Comparison of ENCODE assay signal across 22 cellular contexts in genomic region chr20:57460781-57461465, GRCh38.
"Had no signal": no experiment of that assay in that cellular context is flagged by ENCODE, and none has a peak within 500 bp of the region (broad histone marks: within the 10 kb centered on the region; RNA-seq: fewer than 3 reads in every experiment).

No MANE protein-coding gene starts in this region.

- H3K27me3 ChIP-seq: adrenal gland, esophagus muscularis mucosa, gastroesophageal sphincter, transverse colon, vagina had no signal

- DNase-seq: activated CD4-positive, alpha-beta T cell treated with anti-CD3 and anti-CD28 coated beads, Interleukin-2, amount 10 ng/mL, durations not matched to agents 7 days and 5 days; activated CD8-positive, alpha-beta memory T cell treated with anti-CD3 and anti-CD28 coated beads for 24 hours; activated CD8-positive, alpha-beta memory T cell treated with anti-CD3 and anti-CD28 coated beads, Interleukin-2, amount 50 U/mL, for 48 hours; activated effector memory CD4-positive, alpha-beta T cell treated with anti-CD3 and anti-CD28 coated beads, Interleukin-2, amount 50 U/mL, for 16 hours; activated T-cell treated with anti-CD3 and anti-CD28 coated beads, Interleukin-2, amount 50 U/mL, for 72 hours; adrenal gland; effector CD8-positive, alpha-beta T cell; lower lobe of right lung; natural killer cell; occipital lobe; retina; stimulated activated CD4-positive, alpha-beta T cell treated with anti-CD3 and anti-CD28 coated beads, Interleukin-12 subunit alpha, Interleukin-12 subunit beta, amount 100 ng/mL, for 4 hours; stimulated activated CD4-positive, alpha-beta T cell treated with anti-CD3 and anti-CD28 coated beads, Interleukin-1b, Interleukin-23, amount 100 ng/mL, for 48 hours; stimulated activated naive CD4-positive, alpha-beta T cell treated with Interleukin-2 at 50 U/mL for 16 hours; transverse colon had no signal

- H3K36me3 ChIP-seq: adrenal gland, breast epithelium, esophagus muscularis mucosa, gastroesophageal sphincter, lower lobe of right lung, transverse colon, vagina had no signal

- H3K4me3 ChIP-seq: adrenal gland, breast epithelium, esophagus muscularis mucosa, gastroesophageal sphincter, lower lobe of right lung, transverse colon, vagina had no signal

- H3K4me1 ChIP-seq: adrenal gland, breast epithelium, lower lobe of right lung, vagina had no signal

- FAIRE-seq: astrocyte, endothelial cell of umbilical vein had no signal

- H3K27ac ChIP-seq: adrenal gland, breast epithelium, lower lobe of right lung, transverse colon, vagina had no signal

- H3K9me3 ChIP-seq: adrenal gland, breast epithelium, esophagus muscularis mucosa, gastroesophageal sphincter, lower lobe of right lung, transverse colon, vagina had no signal

- ATAC-seq: activated naive CD4-positive, alpha-beta T cell treated with anti-CD3 and anti-CD28 coated beads, Interleukin-2, amount 50 U/mL, for 72 hours; activated T-cell treated with anti-CD3 and anti-CD28 coated beads, Interleukin-2, amount 50 U/mL, for 72 hours; gastroesophageal sphincter; lower lobe of right lung; natural killer cell had no signal
